In the genomic region with DNA sequence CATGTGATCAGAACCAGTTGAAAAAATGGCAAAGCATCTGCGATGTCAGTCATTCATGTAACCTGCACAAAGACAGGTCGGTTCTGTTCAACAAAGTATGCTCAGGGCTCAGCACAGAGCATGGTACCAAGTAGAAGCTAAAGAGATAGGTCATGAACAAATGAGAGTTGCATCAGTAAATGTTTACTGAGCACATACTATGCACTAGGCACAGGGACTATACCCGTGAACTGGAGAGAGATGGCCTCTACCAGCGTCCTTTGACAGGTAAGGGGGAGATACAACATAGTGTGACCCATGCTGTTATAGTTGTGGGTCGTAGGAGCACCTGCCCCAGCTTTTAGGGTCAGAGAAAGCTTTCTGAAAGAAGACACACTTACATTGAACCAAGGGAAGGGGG, we compare ENCODE assay signal across 31 cellular contexts.
"Had no signal": no experiment of that assay in that cellular context is flagged by ENCODE, and none has a peak within 500 bp of the region (broad histone marks: within the 10 kb centered on the region; RNA-seq: fewer than 3 reads in every experiment).

No MANE protein-coding gene starts in this region.

- DNase-seq: activated B cell treated with CpG ODN at 0.5 μM for 24 hours; activated CD4-positive, alpha-beta memory T cell treated with anti-CD3 and anti-CD28 coated beads, Interleukin-2, amount 10 ng/mL, durations not matched to agents 7 days and 5 days; activated CD4-positive, alpha-beta T cell treated with anti-CD3 and anti-CD28 coated beads, Interleukin-2, amount 10 ng/mL, durations not matched to agents 24 days and 14 days; activated CD4-positive, alpha-beta T cell treated with anti-CD3 and anti-CD28 coated beads, Interleukin-2, amount 50 U/mL, for 4 hours; activated CD8-positive, alpha-beta memory T cell treated with anti-CD3 and anti-CD28 coated beads, Interleukin-2, amount 50 U/mL, for 48 hours; activated gamma-delta T cell; activated naive CD4-positive, alpha-beta T cell; activated naive CD4-positive, alpha-beta T cell treated with anti-CD3 and anti-CD28 coated beads, Interleukin-2, amount 10 ng/mL, durations not matched to agents 7 days and 5 days; activated naive CD8-positive, alpha-beta T cell treated with anti-CD3 and anti-CD28 coated beads, Interleukin-2, amount 10 ng/mL, durations not matched to agents 7 days and 5 days; activated T-cell treated with anti-CD3 and anti-CD28 coated beads for 4 hours; activated T-cell treated with anti-CD3 and anti-CD28 coated beads, Interleukin-2, amount 50 U/mL, for 24 hours; activated T-cell treated with anti-CD3 and anti-CD28 coated beads, Interleukin-2, amount 50 U/mL, for 72 hours; dorsolateral prefrontal cortex; effector memory CD4-positive, alpha-beta T cell; endodermal cell; foreskin keratinocyte; gastrocnemius medialis; glutamatergic neuron; heart left ventricle; T-helper 2 cell; WERI-Rb-1 had no signal

- H3K27me3 Mint-ChIP-seq: activated B cell treated with CpG ODN at 0.5 μM for 24 hours; activated CD4-positive, alpha-beta memory T cell treated with anti-CD3 and anti-CD28 coated beads, Interleukin-2, amount 10 ng/mL, durations not matched to agents 7 days and 5 days; activated CD4-positive, alpha-beta T cell treated with anti-CD3 and anti-CD28 coated beads, Interleukin-2, amount 10 ng/mL, durations not matched to agents 24 days and 14 days; activated naive CD4-positive, alpha-beta T cell treated with anti-CD3 and anti-CD28 coated beads, Interleukin-2, amount 10 ng/mL, durations not matched to agents 7 days and 5 days; activated naive CD8-positive, alpha-beta T cell treated with anti-CD3 and anti-CD28 coated beads, Interleukin-2, amount 10 ng/mL, durations not matched to agents 7 days and 5 days; brain; central memory CD8-positive, alpha-beta T cell; dendritic cell treated with granulocyte-macrophage colony-stimulating factor and Interleukin-4, amounts not matched to agents 40 ng/mL and 50 ng/mL, for 4 days had no signal

- H3K4me3 ChIP-seq: ascending aorta, breast epithelium, cardiac muscle cell, coronary artery, dorsolateral prefrontal cortex, gastrocnemius medialis, heart left ventricle had no signal

- H3K9me3 Mint-ChIP-seq: activated B cell treated with CpG ODN at 0.5 μM for 24 hours; activated CD4-positive, alpha-beta memory T cell treated with anti-CD3 and anti-CD28 coated beads, Interleukin-2, amount 10 ng/mL, durations not matched to agents 7 days and 5 days; activated CD4-positive, alpha-beta T cell treated with anti-CD3 and anti-CD28 coated beads, Interleukin-2, amount 10 ng/mL, durations not matched to agents 24 days and 14 days; activated naive CD4-positive, alpha-beta T cell treated with anti-CD3 and anti-CD28 coated beads, Interleukin-2, amount 10 ng/mL, durations not matched to agents 7 days and 5 days; activated naive CD4-positive, alpha-beta T cell treated with anti-CD3 and anti-CD28 coated beads, Interleukin-2, amount 50 U/mL, for 72 hours; activated naive CD8-positive, alpha-beta T cell treated with anti-CD3 and anti-CD28 coated beads, Interleukin-2, amount 10 ng/mL, durations not matched to agents 7 days and 5 days; activated T-cell treated with anti-CD3 and anti-CD28 coated beads, Interleukin-2, amount 50 U/mL, for 24 hours; activated T-cell treated with anti-CD3 and anti-CD28 coated beads, Interleukin-2, amount 50 U/mL, for 72 hours; brain; central memory CD8-positive, alpha-beta T cell; dendritic cell treated with granulocyte-macrophage colony-stimulating factor and Interleukin-4, amounts not matched to agents 40 ng/mL and 50 ng/mL, for 4 days had no signal

- H3K27me3 ChIP-seq: ascending aorta, cardiac muscle cell, foreskin keratinocyte, gastrocnemius medialis, heart left ventricle had no signal

- H3K9me3 ChIP-seq: ascending aorta, breast epithelium, gastrocnemius medialis, heart left ventricle had no signal

- ATAC-seq: activated CD4-positive, CD25-positive, alpha-beta regulatory T cell treated with anti-CD3 and anti-CD28 coated beads, Interleukin-2, amount 50 U/mL, for 24 hours; activated naive CD4-positive, alpha-beta T cell treated with anti-CD3 and anti-CD28 coated beads, Interleukin-2, amount 50 U/mL, for 72 hours; activated T-cell treated with anti-CD3 and anti-CD28 coated beads, Interleukin-2, amount 50 U/mL, for 72 hours; esophagus mucosa; foreskin keratinocyte; gastrocnemius medialis; heart left ventricle had no signal

- H3K4me1 Mint-ChIP-seq: activated B cell treated with CpG ODN at 0.5 μM for 24 hours; activated CD4-positive, alpha-beta memory T cell treated with anti-CD3 and anti-CD28 coated beads, Interleukin-2, amount 10 ng/mL, durations not matched to agents 7 days and 5 days; activated CD4-positive, alpha-beta T cell treated with anti-CD3 and anti-CD28 coated beads, Interleukin-2, amount 10 ng/mL, durations not matched to agents 24 days and 14 days; activated naive CD4-positive, alpha-beta T cell treated with anti-CD3 and anti-CD28 coated beads, Interleukin-2, amount 10 ng/mL, durations not matched to agents 7 days and 5 days; activated naive CD8-positive, alpha-beta T cell treated with anti-CD3 and anti-CD28 coated beads, Interleukin-2, amount 10 ng/mL, durations not matched to agents 7 days and 5 days; brain; central memory CD8-positive, alpha-beta T cell; endodermal cell had no signal

- H3K4me1 ChIP-seq: ascending aorta, breast epithelium, foreskin keratinocyte, gastrocnemius medialis, heart left ventricle had no signal

- H3K27ac ChIP-seq: ascending aorta, breast epithelium, cardiac muscle cell, coronary artery, dorsolateral prefrontal cortex, foreskin keratinocyte, gastrocnemius medialis, heart left ventricle, WERI-Rb-1 had no signal

- H3K27ac Mint-ChIP-seq: activated B cell treated with CpG ODN at 0.5 μM for 24 hours; activated CD4-positive, alpha-beta memory T cell treated with anti-CD3 and anti-CD28 coated beads, Interleukin-2, amount 10 ng/mL, durations not matched to agents 7 days and 5 days; activated CD4-positive, alpha-beta T cell treated with anti-CD3 and anti-CD28 coated beads, Interleukin-2, amount 10 ng/mL, durations not matched to agents 24 days and 14 days; activated naive CD4-positive, alpha-beta T cell treated with anti-CD3 and anti-CD28 coated beads, Interleukin-2, amount 10 ng/mL, durations not matched to agents 7 days and 5 days; activated naive CD8-positive, alpha-beta T cell treated with anti-CD3 and anti-CD28 coated beads, Interleukin-2, amount 10 ng/mL, durations not matched to agents 7 days and 5 days; activated T-cell treated with anti-CD3 and anti-CD28 coated beads, Interleukin-2, amount 50 U/mL, for 24 hours; activated T-cell treated with anti-CD3 and anti-CD28 coated beads, Interleukin-2, amount 50 U/mL, for 72 hours; dendritic cell treated with granulocyte-macrophage colony-stimulating factor and Interleukin-4, amounts not matched to agents 40 ng/mL and 50 ng/mL, for 4 days; endodermal cell had no signal

- H3K4me3 Mint-ChIP-seq: activated B cell treated with CpG ODN at 0.5 μM for 24 hours; activated CD4-positive, alpha-beta memory T cell treated with anti-CD3 and anti-CD28 coated beads, Interleukin-2, amount 10 ng/mL, durations not matched to agents 7 days and 5 days; activated CD4-positive, alpha-beta T cell treated with anti-CD3 and anti-CD28 coated beads, Interleukin-2, amount 10 ng/mL, durations not matched to agents 24 days and 14 days; activated naive CD4-positive, alpha-beta T cell treated with anti-CD3 and anti-CD28 coated beads, Interleukin-2, amount 10 ng/mL, durations not matched to agents 7 days and 5 days; activated naive CD8-positive, alpha-beta T cell treated with anti-CD3 and anti-CD28 coated beads, Interleukin-2, amount 10 ng/mL, durations not matched to agents 7 days and 5 days; activated T-cell treated with anti-CD3 and anti-CD28 coated beads, Interleukin-2, amount 50 U/mL, for 24 hours; activated T-cell treated with anti-CD3 and anti-CD28 coated beads, Interleukin-2, amount 50 U/mL, for 72 hours; brain; central memory CD8-positive, alpha-beta T cell; dendritic cell treated with granulocyte-macrophage colony-stimulating factor and Interleukin-4, amounts not matched to agents 40 ng/mL and 50 ng/mL, for 4 days; endodermal cell had no signal

- H3K36me3 Mint-ChIP-seq: activated naive CD4-positive, alpha-beta T cell treated with anti-CD3 and anti-CD28 coated beads, Interleukin-2, amount 50 U/mL, for 72 hours; activated naive CD8-positive, alpha-beta T cell treated with anti-CD3 and anti-CD28 coated beads, Interleukin-2, amount 10 ng/mL, durations not matched to agents 7 days and 5 days had no signal

- H3K36me3 ChIP-seq: breast epithelium, WERI-Rb-1 had no signal
